ENCODE assay signal across 1 cellular context in genomic region chr2:172102159-172102857, GRCh38.
A peak's percentile ranks its signal among the peaks of the same experiment; 100 is the strongest.
TF ChIP-seq lines count a peak whose summit lies in the region.

No MANE protein-coding gene starts in this region.

TF ChIP-seq in GM12878, 131 proteins besides CTCF, POLR2A, EP300 and RAD21:
- 0 out of 2 replicates have a peak, but pooled peaks have one; percentile 24 for TF ChIP-seq LARP7 (IDR thresholded peaks at IDR 0.05)
- no peak for TF ChIP-seq CREB1 (IDR thresholded peaks at IDR 0.05; ENCODE audit: low read depth)
- no peak for TF ChIP-seq CHD1 (IDR thresholded peaks at IDR 0.05; ENCODE audit: low read depth, low read length)
